In the genomic region with DNA sequence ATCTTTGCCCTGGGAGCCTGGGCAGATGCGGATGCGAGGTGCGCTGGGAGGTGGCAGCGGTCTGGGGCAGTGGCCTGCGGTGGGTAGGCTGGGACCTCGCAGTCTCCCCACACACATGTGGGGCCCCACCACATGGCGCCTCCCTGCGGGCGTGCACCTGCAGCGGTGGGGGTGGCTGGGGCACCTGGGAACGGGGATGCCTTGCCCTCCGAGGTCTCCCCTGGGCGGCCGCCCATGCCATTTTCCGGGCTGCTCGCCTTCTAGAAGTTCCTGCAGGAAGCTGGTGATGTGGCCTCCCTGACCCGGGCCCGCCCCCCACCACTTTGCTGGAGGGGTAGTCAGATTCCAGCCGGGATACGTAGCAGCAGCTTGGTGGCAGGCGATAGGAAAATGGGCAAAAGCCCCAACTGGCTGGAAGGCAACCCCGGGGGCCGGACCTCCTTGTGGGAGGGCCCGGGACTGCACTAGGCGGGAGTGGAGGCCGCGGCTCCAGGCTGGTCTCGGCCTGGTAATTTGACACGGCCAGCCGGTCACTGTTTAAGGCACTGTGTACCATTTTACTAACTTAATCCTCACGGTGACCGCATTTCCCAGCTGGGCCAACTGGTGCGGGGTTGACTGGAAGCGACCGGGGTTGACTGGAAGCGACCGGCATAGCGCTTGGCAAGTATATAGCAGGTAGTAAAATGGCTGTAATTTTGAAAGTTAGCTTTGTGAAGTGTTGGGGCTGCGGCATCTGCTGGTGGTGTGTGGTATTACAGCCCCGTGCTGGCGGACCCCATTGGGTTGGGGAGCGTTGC, we compare ENCODE assay signal across 7 cellular contexts. TPM values are rescaled to one million over a fixed set of nuclear protein-coding genes. Genes with fewer than 3 reads are reported as not detected.
DNase-seq lines count a peak whose midpoint lies in the region; ATAC-seq and TF ChIP-seq lines count a peak whose summit lies in the region.

No MANE protein-coding gene starts in this region.

- no peak overlapping the region for H3K9ac ChIP-seq in rectal smooth muscle tissue (ENCODE audit: low read length)

- no peaks in the 10 kb centered on the region for H3K9me3 ChIP-seq in MG63

- H3K4me3 ChIP-seq in MG63 (peak overlapping the region; percentile 36), fibroblast of villous mesenchyme (ENCODE audit: low read depth, low read length) (peak overlapping the region; percentile 30), rectal smooth muscle tissue (ENCODE audit: low read length) (peak overlapping the region; percentile 38)

- H3K27me3 ChIP-seq in MG63 (peaks cover 2% of the 10 kb centered on the region; the same call in 1 of the 2 replicates), rectal smooth muscle tissue (ENCODE audit: control insufficient read depth, insufficient read depth, low read length) (no peaks in the 10 kb centered on the region)

- no peaks in the 10 kb centered on the region for H3K4me1 ChIP-seq in rectal smooth muscle tissue (ENCODE audit: control insufficient read depth, insufficient read depth, low read length)

- H3K27ac ChIP-seq in rectal smooth muscle tissue (ENCODE audit: low read depth, low read length): peak overlapping the region; percentile 45

- peak; percentile 64 for DNase-seq in GM10266 (ENCODE audit: extremely low spot score)
- peak; percentile 83 for DNase-seq in MG63
- DNase-seq in activated CD4-positive, alpha-beta T cell treated with anti-CD3 and anti-CD28 coated beads, Interleukin-2, amount 50 U/mL, for 48 hours: peak; percentile 42 to 52
- DNase-seq in fibroblast of villous mesenchyme (ENCODE audit: low read depth): peak; percentile 46
- DNase-seq in globus pallidus (ENCODE audit: low spot score): no peak

- H3K36me3 ChIP-seq in MG63 (no peaks in the 10 kb centered on the region), rectal smooth muscle tissue (ENCODE audit: control insufficient read depth, insufficient read depth, low read length) (no peaks in the 10 kb centered on the region)

- no peak for ATAC-seq in HG02623 (IDR thresholded peaks at IDR 0.05; ENCODE audit: unreplicated experiment)

- TF ChIP-seq CTCF in GM10266 (IDR thresholded peaks at IDR 0.05; ENCODE audit: control insufficient read depth, insufficient read depth, low read depth, missing control alignments): peak; percentile 76
- TF ChIP-seq CTCF in fibroblast of villous mesenchyme (IDR thresholded peaks at IDR 0.05; ENCODE audit: insufficient read depth, low read depth, low read length): peak; percentile 88

RNA-seq across cellular contexts. Expression of a gene that starts 38.5 kb away (rescaled TPM):
- 0.52 and 0.95 TPM in 2 replicates for total RNA-seq in MG63 (2014; rRNA removed; shearing (Covaris generic); ENCODE audit: low replicate concordance)
- total RNA-seq in fibroblast of villous mesenchyme: 2.6 and 6.4 TPM in 2 replicates
